In the genomic region with DNA sequence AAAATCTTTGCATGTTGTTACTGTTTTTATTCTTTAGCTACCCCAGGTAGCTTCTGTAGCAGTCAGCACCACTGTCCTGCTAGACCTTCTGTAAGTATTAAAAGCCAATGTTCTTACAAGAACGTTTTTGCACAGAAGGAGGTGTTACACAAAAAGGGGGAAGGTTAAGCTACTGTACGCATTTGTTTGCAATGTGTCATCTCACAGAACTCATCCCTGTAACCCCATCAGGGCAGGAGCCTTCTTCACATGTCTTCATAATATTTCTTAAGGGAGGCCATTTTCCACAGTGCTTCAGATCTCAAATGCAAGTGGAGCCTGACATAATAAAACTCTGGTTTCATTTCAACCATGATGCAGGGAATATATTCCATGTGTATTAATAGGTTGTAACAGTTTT, we compare ENCODE assay signal across 34 cellular contexts.
"Had no signal": no experiment of that assay in that cellular context is flagged by ENCODE, and none has a peak within 500 bp of the region (broad histone marks: within the 10 kb centered on the region; RNA-seq: fewer than 3 reads in every experiment).

No MANE protein-coding gene starts in this region.

- H3K4me2 ChIP-seq: PC-9 had no signal

- FAIRE-seq: RCC 7860 had no signal

- DNase-seq: activated B cell treated with CpG ODN at 0.5 μM for 24 hours; activated CD4-positive, alpha-beta memory T cell treated with anti-CD3 and anti-CD28 coated beads for 36 hours; activated CD4-positive, alpha-beta T cell treated with anti-CD3 and anti-CD28 coated beads for 4 hours; activated CD4-positive, alpha-beta T cell treated with anti-CD3 and anti-CD28 coated beads, Interleukin-2, amount 50 U/mL, for 1 hour; activated CD4-positive, CD25-positive, alpha-beta regulatory T cell treated with anti-CD3 and anti-CD28 coated beads, Interleukin-2, amount 50 U/mL, for 72 hours; activated CD8-positive, alpha-beta memory T cell treated with anti-CD3 and anti-CD28 coated beads, Interleukin-2, amount 50 U/mL, for 4 hours; activated gamma-delta T cell treated with Interleukin-2 at 50 U/mL for 16 hours; activated naive CD4-positive, alpha-beta T cell treated with anti-CD3 and anti-CD28 coated beads for 36 hours; activated T-cell treated with anti-CD3 and anti-CD28 coated beads for 4 hours; activated T-cell treated with anti-CD3 and anti-CD28 coated beads, Interleukin-2, amount 50 U/mL, for 4 hours; adrenal gland; anterior cingulate cortex; brain microvascular endothelial cell; Kasumi-1; MG63; NCI-H1048; NCI-H1105 treated with DMSO at 0.1 percent for 48 hours; NCI-H1436; NCI-H1694; NCI-H1930; NCI-H2081 treated with DMSO at 0.1 percent for 48 hours; NCI-H345; NCI-H524 treated with DMSO at 0.1 percent for 48 hours; NCI-H748 treated with DMSO at 0.1 percent for 48 hours; PC-9; Right ventricle myocardium superior; SW 1271; T-helper 1 cell; T-helper 2 cell; T-helper 9 cell had no signal

- H3K4me1 ChIP-seq: adrenal gland had no signal

- ATAC-seq: activated naive CD4-positive, alpha-beta T cell treated with anti-CD3 and anti-CD28 coated beads, Interleukin-2, amount 50 U/mL, for 72 hours; activated T-cell treated with anti-CD3 and anti-CD28 coated beads, Interleukin-2, amount 50 U/mL, for 4 hours had no signal

- H3K27me3 ChIP-seq: adrenal gland, brain microvascular endothelial cell, MG63 had no signal

- H2AFZ ChIP-seq: PC-9 had no signal

- H3K9me3 ChIP-seq: adrenal gland had no signal

- H3K4me3 ChIP-seq: adrenal gland, MG63, PC-9 had no signal

- H3K27ac ChIP-seq: adrenal gland, brain microvascular endothelial cell, PC-9, RWPE1, VCaP had no signal
